ENCODE assay signal across 9 cellular contexts in genomic region chr21:28018741-28019669, GRCh38.
DNase-seq lines count a peak whose midpoint lies in the region; ATAC-seq and TF ChIP-seq lines count a peak whose summit lies in the region.
"Had no signal": no experiment of that assay in that cellular context is flagged by ENCODE, and none has a peak within 500 bp of the region (broad histone marks: within the 10 kb centered on the region; RNA-seq: fewer than 3 reads in every experiment).

No MANE protein-coding gene starts in this region.

- no peaks in the 10 kb centered on the region for H4K20me1 ChIP-seq in H9 (ENCODE audit: control insufficient read depth, insufficient read depth, insufficient read length)

- H3K14ac ChIP-seq in H9 (ENCODE audit: insufficient read depth, low read length): no peak overlapping the region; the same call in 1 of the 2 replicates

- no peak for ATAC-seq in HG03460 (IDR thresholded peaks at IDR 0.05; ENCODE audit: unreplicated experiment)
- no peak for ATAC-seq in activated T-cell treated with anti-CD3 and anti-CD28 coated beads, Interleukin-2, amount 50 U/mL, for 72 hours (replicated peaks in 1 of 2)

- H3K9me3 Mint-ChIP-seq in H9: peaks cover 0 to 3% of the 10 kb centered on the region in 2 experiments; a peak in 2 of 5 replicates
- H3K9me3 Mint-ChIP-seq in T-helper 2 cell treated with Interferon-gamma antibody and Interleukin-4, amounts not matched to agents 5 μg/mL and 100 μg/mL, for 36 hours: no peaks in the 10 kb centered on the region
- no peaks in the 10 kb centered on the region for H3K9me3 Mint-ChIP-seq in activated T-cell treated with anti-CD3 and anti-CD28 coated beads, Interleukin-2, amount 50 U/mL, for 72 hours

- H3K23me2 ChIP-seq in H9 (ENCODE audit: insufficient read length, low read depth, low read length, poor library complexity, severe bottlenecking): no peaks in the 10 kb centered on the region

- no peaks in the 10 kb centered on the region for H3K36me3 ChIP-seq in tibial nerve

- H3K9ac ChIP-seq in H9 (ENCODE audit: extremely low read depth, insufficient read length, low read length): no peak overlapping the region

- H3K27me3 ChIP-seq in H9 (ENCODE audit: insufficient read depth, low read length) (no peaks in the 10 kb centered on the region), tibial nerve (no peaks in the 10 kb centered on the region)

- no peak overlapping the region for H2BK20ac ChIP-seq in H9 (ENCODE audit: low read depth, low read length, poor library complexity, severe bottlenecking)

- no peak overlapping the region for H3K23ac ChIP-seq in H9 (ENCODE audit: insufficient read length, low read depth, low read length)

- TF ChIP-seq CTCF in C4-2B (conservative IDR thresholded peaks at IDR 0.05) (peak; percentile 18; the same call in 1 of the 2 replicates), H9 (conservative IDR thresholded peaks at IDR 0.05) (peak; percentile 44; the same call in 2 of the 3 replicates), RWPE1 (conservative IDR thresholded peaks at IDR 0.05; ENCODE audit: low read depth) (0 out of 2 replicates have a peak, but pooled peaks have one; percentile 13), tibial nerve (IDR thresholded peaks at IDR 0.05) (no peak)

- H2AK5ac ChIP-seq in H9 (ENCODE audit: insufficient read length, low read length): no peak overlapping the region

- no peak overlapping the region for H3K56ac ChIP-seq in H9 (ENCODE audit: insufficient read length, low read depth, low read length)

- H3K27ac Mint-ChIP-seq in H9: peak overlapping the region in 1 of 3 experiments; percentile 59; a peak in 1 of 7 replicates
- no peak overlapping the region for H3K27ac Mint-ChIP-seq in T-helper 2 cell treated with Interferon-gamma antibody and Interleukin-4, amounts not matched to agents 5 μg/mL and 100 μg/mL, for 36 hours
- no peak overlapping the region for H3K27ac Mint-ChIP-seq in activated T-cell treated with anti-CD3 and anti-CD28 coated beads, Interleukin-2, amount 50 U/mL, for 72 hours

- no peaks in the 10 kb centered on the region for H3K36me3 Mint-ChIP-seq in H9 (ENCODE audit: insufficient read depth in 1 of 3, low read depth in 3 of 3)
- no peaks in the 10 kb centered on the region for H3K36me3 Mint-ChIP-seq in T-helper 2 cell treated with Interferon-gamma antibody and Interleukin-4, amounts not matched to agents 5 μg/mL and 100 μg/mL, for 36 hours (ENCODE audit: low read depth)
- H3K36me3 Mint-ChIP-seq in activated T-cell treated with anti-CD3 and anti-CD28 coated beads, Interleukin-2, amount 50 U/mL, for 72 hours (ENCODE audit: insufficient read depth in 2 of 2): no peaks in the 10 kb centered on the region

- H4K5ac ChIP-seq in H9 (ENCODE audit: insufficient read length, low read depth, low read length): no peak overlapping the region

- no peak overlapping the region for H2BK5ac ChIP-seq in H9 (ENCODE audit: insufficient read length, low read length)

- no peaks in the 10 kb centered on the region for H3K27me3 Mint-ChIP-seq in H9 (ENCODE audit: low read depth)
- no peaks in the 10 kb centered on the region for H3K27me3 Mint-ChIP-seq in T-helper 2 cell treated with Interferon-gamma antibody and Interleukin-4, amounts not matched to agents 5 μg/mL and 100 μg/mL, for 36 hours (ENCODE audit: low read depth)
- H3K27me3 Mint-ChIP-seq in activated T-cell treated with anti-CD3 and anti-CD28 coated beads, Interleukin-2, amount 50 U/mL, for 72 hours (ENCODE audit: low read depth): no peaks in the 10 kb centered on the region

- H3K9me3 ChIP-seq in H9 (ENCODE audit: control insufficient read depth, low read depth, low read length) (no peaks in the 10 kb centered on the region), tibial nerve (no peaks in the 10 kb centered on the region)

- no peaks in the 10 kb centered on the region for H3K79me1 ChIP-seq in H9 (ENCODE audit: insufficient read depth, low read depth, low read length, poor library complexity, severe bottlenecking)

- no peak overlapping the region for H2BK15ac ChIP-seq in H9 (ENCODE audit: low read depth, low read length)

- POLR2A ChIA-PET in RWPE1 (lab: Yijun Ruan, JAX; ENCODE audit: low non-redundant PET): no interaction called here

- H2BK12ac ChIP-seq in H9 (ENCODE audit: insufficient read length, low read depth, low read length): no peak overlapping the region

- no peak overlapping the region for H3T11ph ChIP-seq in H9 (ENCODE audit: low read length)

- peak; percentile 55 for DNase-seq in H9
- DNase-seq in RWPE1 (ENCODE audit: low spot score): no peak
- DNase-seq in kidney tubule cell (ENCODE audit: low spot score): peak; percentile 53
- DNase-seq in T-helper 2 cell treated with Interferon-gamma antibody and Interleukin-4, amounts not matched to agents 5 μg/mL and 100 μg/mL, for 36 hours (ENCODE audit: low spot score): no peak
- DNase-seq in tibial nerve (ENCODE audit: low spot score in 2 of 2): no peak
- DNase-seq in activated T-cell treated with anti-CD3 and anti-CD28 coated beads, Interleukin-2, amount 50 U/mL, for 72 hours: no peak
- DNase-seq: stimulated activated CD4-positive, alpha-beta T cell treated with anti-CD3 and anti-CD28 coated beads, Interleukin-15, amount 100 ng/mL, for 24 hours had no signal

- no peak overlapping the region for H2BK120ac ChIP-seq in H9 (ENCODE audit: low read depth, low read length, poor library complexity, severe bottlenecking)

- no peaks in the 10 kb centered on the region for H3K4me1 ChIP-seq in H9 (ENCODE audit: insufficient read depth, low read length)
- H3K4me1 ChIP-seq in tibial nerve: no peaks in the 10 kb centered on the region

- H4K91ac ChIP-seq in H9 (ENCODE audit: insufficient read length, low read depth, low read length): no peak overlapping the region

- H3K4ac ChIP-seq in H9 (ENCODE audit: low read depth, low read length): no peak overlapping the region

- CTCF ChIA-PET in RWPE1 (lab: Yijun Ruan, JAX): interaction anchor here (1.0 kb wide), 1 partner anchor 19 kb away, joined by 3 read pairs; no protein-coding TSS in a partner anchor

- H3K79me2 ChIP-seq in H9 (ENCODE audit: insufficient read depth, low read length): no peaks in the 10 kb centered on the region

- no CpG with 5 or more reads among the region's 15 CpGs for WGBS in H9 (ENCODE audit: extremely low coverage, insufficient read length, low lambda C conversion rate)
- 73% methylated on average over 11 of the region's 15 CpGs for WGBS in tibial nerve, 2 donors

- no peak overlapping the region for H3K4me2 ChIP-seq in H9 (ENCODE audit: insufficient read depth, insufficient read length, low read length)

- TF ChIP-seq EP300 in tibial nerve (IDR thresholded peaks at IDR 0.05): no peak

- H3K18ac ChIP-seq in H9 (ENCODE audit: insufficient read length, low read depth, low read length): no peak overlapping the region

- no peaks in the 10 kb centered on the region for H3K4me1 Mint-ChIP-seq in H9
- H3K4me1 Mint-ChIP-seq in T-helper 2 cell treated with Interferon-gamma antibody and Interleukin-4, amounts not matched to agents 5 μg/mL and 100 μg/mL, for 36 hours (ENCODE audit: low read depth): no peaks in the 10 kb centered on the region
- no peaks in the 10 kb centered on the region for H3K4me1 Mint-ChIP-seq in activated T-cell treated with anti-CD3 and anti-CD28 coated beads, Interleukin-2, amount 50 U/mL, for 72 hours (ENCODE audit: low read depth)

- H3K4me3 ChIP-seq in tibial nerve: no peak overlapping the region

- H4K8ac ChIP-seq in H9 (replicated peaks; ENCODE audit: insufficient read length, low read depth, low read length): no peak overlapping the region

- no peak overlapping the region for H2AFZ ChIP-seq in H9 (ENCODE audit: low read length)

- TF ChIP-seq POLR2A in tibial nerve (IDR thresholded peaks at IDR 0.05): no peak

- H3K27ac ChIP-seq in C4-2B (no peak overlapping the region), H9 (ENCODE audit: insufficient read length, low read depth, low read length) (no peak overlapping the region), RWPE1 (no peak overlapping the region), tibial nerve (no peak overlapping the region)

- no peak overlapping the region; a peak in 1 of 5 replicates for H3K4me3 Mint-ChIP-seq in H9
- no peak overlapping the region for H3K4me3 Mint-ChIP-seq in T-helper 2 cell treated with Interferon-gamma antibody and Interleukin-4, amounts not matched to agents 5 μg/mL and 100 μg/mL, for 36 hours
- no peak overlapping the region for H3K4me3 Mint-ChIP-seq in activated T-cell treated with anti-CD3 and anti-CD28 coated beads, Interleukin-2, amount 50 U/mL, for 72 hours

Comparison
In these comparisons a context has a peak if more than half of its experiments do, and no peak if none do; other contexts are left out.
1. CTCF ChIP-seq: peak in C4-2B (single experiment), H9 (single experiment) and RWPE1 (single experiment); none in tibial nerve (0 of 5).
2. DNase-seq: peak in H9 (single experiment) and kidney tubule cell (single experiment); none in RWPE1 (single experiment), T-helper 2 cell treated with Interferon-gamma antibody and Interleukin-4, amounts not matched to agents 5 μg/mL and 100 μg/mL, for 36 hours (single experiment), tibial nerve (0 of 2) and activated T-cell treated with anti-CD3 and anti-CD28 coated beads, Interleukin-2, amount 50 U/mL, for 72 hours (0 of 2).